1 cellular context compared by ENCODE assay signal in genomic region chr6:139219746-139220145, GRCh38.
TF ChIP-seq lines count a peak whose summit lies in the region.

No MANE protein-coding gene starts in this region.

TF ChIP-seq in GM23338, 12 proteins besides CTCF, POLR2A, EP300 and RAD21:
- no peak for TF ChIP-seq ZNF462 (CRISPR knock-in tag; IDR thresholded peaks at IDR 0.05)
- TF ChIP-seq REST (IDR thresholded peaks at IDR 0.05; ENCODE audit: unreplicated experiment), result no peak
- no peak for TF ChIP-seq ETS1 (IDR thresholded peaks at IDR 0.05)
- no peak for TF ChIP-seq STAT1 (IDR thresholded peaks at IDR 0.05; ENCODE audit: unreplicated experiment)
- no peak for TF ChIP-seq ZNF114 (CRISPR knock-in tag; IDR thresholded peaks at IDR 0.05)
- no peak for TF ChIP-seq NANOG (IDR thresholded peaks at IDR 0.05; ENCODE audit: borderline replicate concordance)
- no peak for TF ChIP-seq POLR2AphosphoS5 (IDR thresholded peaks at IDR 0.05; ENCODE audit: low read depth)
- TF ChIP-seq EZH2phosphoT487 (IDR thresholded peaks at IDR 0.05; ENCODE audit: unreplicated experiment), result no peak
- no peak for TF ChIP-seq EZH2 (IDR thresholded peaks at IDR 0.05; ENCODE audit: low read depth, unreplicated experiment)
- TF ChIP-seq JUNB (IDR thresholded peaks at IDR 0.05; ENCODE audit: unreplicated experiment), result no peak
- TF ChIP-seq CREB1 (CRISPR knock-in tag; IDR thresholded peaks at IDR 0.05; ENCODE audit: low read depth), result no peak
- no peak for TF ChIP-seq ZNF331 (CRISPR knock-in tag; IDR thresholded peaks at IDR 0.05; ENCODE audit: low read depth)
